8 cellular contexts compared by ENCODE assay signal in the genomic region with DNA sequence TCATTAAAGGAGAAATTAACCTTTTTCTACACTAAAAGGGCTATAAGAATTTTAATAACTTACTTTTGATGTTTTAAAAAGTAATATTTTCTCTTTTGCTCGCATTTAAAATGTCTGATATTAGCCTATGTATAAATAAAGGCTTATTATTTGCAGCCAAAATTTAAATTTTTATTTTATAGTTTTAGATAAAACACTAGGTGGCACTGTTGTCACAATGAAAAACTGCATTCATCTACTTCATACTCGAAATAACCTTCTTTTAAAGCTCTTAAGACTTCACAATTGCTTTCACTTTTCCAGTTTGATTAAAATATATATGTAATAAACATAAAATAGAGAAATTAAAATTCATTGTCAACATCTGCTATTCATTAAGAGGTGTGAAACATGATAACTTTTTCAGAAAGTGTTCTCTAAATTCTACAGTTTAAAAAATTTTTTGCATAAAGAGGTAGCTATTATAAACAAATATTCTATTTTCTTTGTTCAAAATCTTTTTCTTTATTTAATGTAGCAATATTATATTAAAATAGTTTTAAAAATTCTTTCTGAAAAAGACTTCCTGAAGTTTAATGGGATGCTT.
DNase-seq lines count a peak whose midpoint lies in the region; ATAC-seq and TF ChIP-seq lines count a peak whose summit lies in the region.

No MANE protein-coding gene starts in this region.

- no peak overlapping the region for H3K27ac ChIP-seq in left ventricle myocardium inferior (replicated peaks)
- no peak overlapping the region for H3K27ac ChIP-seq in PC-9

- POLR2A ChIA-PET in PC-9 (lab: Charles Lee; ENCODE audit: unreplicated experiment) = no interaction called here

- intact Hi-C loops in left ventricle myocardium inferior (cut with micrococcal nuclease) = no loop called here
- intact Hi-C loops in Right ventricle myocardium superior (cut with DNase I) = loop anchor here (5.0 to 10.0 kb wide), 2 partner anchors 476 to 1894 kb away; no protein-coding TSS in a partner anchor
- intact Hi-C loops in PC-9 (cut with micrococcal nuclease; ENCODE audit: unreplicated experiment) = loop anchor here (5.0 kb wide), 2 partner anchors 474 to 664 kb away; no protein-coding TSS in a partner anchor

- no TSS peak for BruUV-seq in PC-9 (replicated peaks; lab: Mats Ljungman, UMichigan)

- H3K27me3 ChIP-seq in left ventricle myocardium inferior (ENCODE audit: low read depth) (peaks cover 26% of the 10 kb centered on the region), PC-9 (ENCODE audit: insufficient read depth, low read depth) (no peaks in the 10 kb centered on the region)

- H2AFZ ChIP-seq in PC-9 = no peak overlapping the region

- H3K4me1 ChIP-seq in left ventricle myocardium inferior (no peaks in the 10 kb centered on the region), PC-9 (replicated peaks; ENCODE audit: insufficient read depth) (no peaks in the 10 kb centered on the region)

- no peak for ATAC-seq in Right ventricle myocardium superior (ENCODE audit: poor library complexity)

- H3K9me2 ChIP-seq in PC-9 (ENCODE audit: insufficient read depth) = no peaks in the 10 kb centered on the region

- CTCF ChIA-PET in PC-9 (lab: Charles Lee) = interaction anchor here (0.6 kb wide), 1 partner anchor 19 kb away, joined by 3 read pairs; no protein-coding TSS in a partner anchor

- no peak overlapping the region for H3K4me3 ChIP-seq in left ventricle myocardium inferior
- no peak overlapping the region for H3K4me3 ChIP-seq in PC-9
- H3K4me3 ChIP-seq in fibroblast of the aortic adventitia (ENCODE audit: low read depth, low read length) = no peak overlapping the region

- H3F3A ChIP-seq in PC-9 (ENCODE audit: insufficient read depth, low read depth) = no peaks in the 10 kb centered on the region

- H3K36me3 ChIP-seq in left ventricle myocardium inferior (no peaks in the 10 kb centered on the region), PC-9 (ENCODE audit: low read depth) (no peaks in the 10 kb centered on the region)

- H4K20me1 ChIP-seq in PC-9 (ENCODE audit: insufficient read depth) = no peaks in the 10 kb centered on the region

- no peaks in the 10 kb centered on the region for H3K79me2 ChIP-seq in PC-9 (ENCODE audit: low read depth)

- DNase-seq in left ventricle myocardium inferior (no peak), Right ventricle myocardium superior (no peak), PC-9 (no peak), fibroblast of the aortic adventitia (ENCODE audit: low read depth) (peak; percentile 37), activated gamma-delta T cell (lab: John Stamatoyannopoulos, UW) (no peak), NCI-H187 treated with DMSO at 0.1 percent for 48 hours (lab: John Stamatoyannopoulos, UW) (no peak), NCI-H1048 (lab: John Stamatoyannopoulos, UW) (no peak)
- no peak for DNase-seq in stimulated activated CD4-positive, alpha-beta T cell treated with anti-CD3 and anti-CD28 coated beads, Interleukin-2, amount 100 ng/mL, for 24 hours

- peak; percentile 51 for TF ChIP-seq CTCF in left ventricle myocardium inferior (IDR thresholded peaks at IDR 0.05; ENCODE audit: borderline replicate concordance)
- TF ChIP-seq CTCF in PC-9 (conservative IDR thresholded peaks at IDR 0.05) = peak; percentile 79
- peak; percentile 38 for TF ChIP-seq CTCF in fibroblast of the aortic adventitia (IDR thresholded peaks at IDR 0.05; ENCODE audit: insufficient read depth, low read length)

- no peaks in the 10 kb centered on the region for H3K9me3 ChIP-seq in left ventricle myocardium inferior (replicated peaks)
- H3K9me3 ChIP-seq in PC-9 (ENCODE audit: insufficient read depth, low read depth) = no peaks in the 10 kb centered on the region

- no peak overlapping the region for H3K4me2 ChIP-seq in PC-9
